ENCODE assay signal across 9 cellular contexts in genomic region chr7:29565634-29565981, GRCh38. TPM values are rescaled to one million over a fixed set of nuclear protein-coding genes. Genes with fewer than 3 reads are reported as not detected.
DNase-seq lines count a peak whose midpoint lies in the region; ATAC-seq and TF ChIP-seq lines count a peak whose summit lies in the region.
"Had no signal": no experiment of that assay in that cellular context is flagged by ENCODE, and none has a peak within 500 bp of the region (broad histone marks: within the 10 kb centered on the region; RNA-seq: fewer than 3 reads in every experiment).

No MANE protein-coding gene starts in this region.

- H3K27me3 Mint-ChIP-seq in HFFc6 (ENCODE audit: insufficient read depth) = peaks cover 21% of the 10 kb centered on the region
- peaks cover 10 to 21% (median 15%) of the 10 kb centered on the region in 3 donors for H3K27me3 Mint-ChIP-seq in immature natural killer cell (ENCODE audit: low read depth in 3 of 3)

- H3K27me3 ChIP-seq in ascending aorta (no peaks in the 10 kb centered on the region), skeletal muscle tissue (ENCODE audit: control insufficient read depth in 3 of 3, insufficient read depth in 3 of 3, low read length in 3 of 3) (peaks cover 39 to 55% (median 50%) of the 10 kb centered on the region in 3 donors)

- TF ChIP-seq CTCF in HFFc6 (IDR thresholded peaks at IDR 0.05) (no peak), ascending aorta (IDR thresholded peaks at IDR 0.05) (no peak)

- peaks cover 34% of the 10 kb centered on the region for H3K4me1 Mint-ChIP-seq in HFFc6 (ENCODE audit: low read depth)
- peaks cover 21 to 31% of the 10 kb centered on the region in 2 donors for H3K4me1 Mint-ChIP-seq in immature natural killer cell

- H3K4me1 ChIP-seq in ascending aorta (peaks cover 11 to 13% of the 10 kb centered on the region in 2 donors), skeletal muscle tissue (ENCODE audit: control insufficient read depth in 3 of 3, insufficient read depth in 3 of 3, low read length in 3 of 3) (peaks cover 29 to 32% (median 31%) of the 10 kb centered on the region in 3 donors)

- H3K4me3 Mint-ChIP-seq in HFFc6 (peak overlapping the region; percentile 90), immature natural killer cell (peak overlapping the region in 3 of 5 donors; percentile 10 to 77 (median 41))

- H3K36me3 Mint-ChIP-seq in HFFc6 (ENCODE audit: low read depth) = no peaks in the 10 kb centered on the region
- H3K36me3 Mint-ChIP-seq in immature natural killer cell = peaks cover 0 to 7% (median 4%) of the 10 kb centered on the region in 3 donors

- DNase-seq in HFFc6 = no peak
- no peak for DNase-seq in ascending aorta (ENCODE audit: low spot score in 2 of 2)
- no peak for DNase-seq in immature natural killer cell
- DNase-seq in T1000 (lab: John Stamatoyannopoulos, UW) = no peak
- DNase-seq in cerebellar cortex (ENCODE audit: low spot score) = no peak
- DNase-seq: kidney glomerular epithelial cell, NCI-H345 had no signal

- no peaks in the 10 kb centered on the region for H3K36me3 ChIP-seq in ascending aorta
- no peaks in the 10 kb centered on the region for H3K36me3 ChIP-seq in skeletal muscle tissue (ENCODE audit: control insufficient read depth in 3 of 3, insufficient read depth in 3 of 3, low read length in 3 of 3)

- H3K27ac ChIP-seq in ascending aorta (no peak overlapping the region), skeletal muscle tissue (ENCODE audit: low read depth, low read length) (no peak overlapping the region)

- intact Hi-C loops in ascending aorta (cut with DNase I) = loop anchor here (5.0 kb wide), 1 partner anchor 78 kb away; no protein-coding TSS in a partner anchor

- H3K27ac Mint-ChIP-seq in HFFc6 (no peak overlapping the region), immature natural killer cell (no peak overlapping the region)

- H3K4me3 ChIP-seq in ascending aorta (peak overlapping the region; percentile 73 to 77), skeletal muscle tissue (ENCODE audit: low read length in 3 of 3) (peak overlapping the region; percentile 46 to 68 (median 65))

- H3K9me3 ChIP-seq in ascending aorta (no peaks in the 10 kb centered on the region), skeletal muscle tissue (ENCODE audit: control insufficient read depth in 3 of 3, low read length in 3 of 3) (no peaks in the 10 kb centered on the region)

- ATAC-seq in GM18907 (IDR thresholded peaks at IDR 0.05; ENCODE audit: unreplicated experiment) = no peak

- H3K9me3 Mint-ChIP-seq in HFFc6 (no peaks in the 10 kb centered on the region), immature natural killer cell (peaks cover 0 to 5% (median 0%) of the 10 kb centered on the region in 6 donors)

- peak overlapping the region in 1 of 3 donors; percentile 57 for H3K9ac ChIP-seq in skeletal muscle tissue (ENCODE audit: low read depth in 1 of 3, low read length in 3 of 3)

RNA-seq across cellular contexts. Expression of gene PRR15, which starts 2.0 kb away (rescaled TPM):
- total RNA-seq in HFFc6 (2021; fragmentation: NEBNext Ultra II Directional; extraction: Animal tissue kit (Norgen Biotek cat#: 25700)) = under 1 TPM in 3 of 6 experiments, not detected in 3; 0.10 to 0.64 (median 0.31) TPM
- total RNA-seq in ascending aorta (not detected), skeletal muscle tissue (not detected)
- polyA plus RNA-seq in immature natural killer cell = not detected
